In the genomic region with DNA sequence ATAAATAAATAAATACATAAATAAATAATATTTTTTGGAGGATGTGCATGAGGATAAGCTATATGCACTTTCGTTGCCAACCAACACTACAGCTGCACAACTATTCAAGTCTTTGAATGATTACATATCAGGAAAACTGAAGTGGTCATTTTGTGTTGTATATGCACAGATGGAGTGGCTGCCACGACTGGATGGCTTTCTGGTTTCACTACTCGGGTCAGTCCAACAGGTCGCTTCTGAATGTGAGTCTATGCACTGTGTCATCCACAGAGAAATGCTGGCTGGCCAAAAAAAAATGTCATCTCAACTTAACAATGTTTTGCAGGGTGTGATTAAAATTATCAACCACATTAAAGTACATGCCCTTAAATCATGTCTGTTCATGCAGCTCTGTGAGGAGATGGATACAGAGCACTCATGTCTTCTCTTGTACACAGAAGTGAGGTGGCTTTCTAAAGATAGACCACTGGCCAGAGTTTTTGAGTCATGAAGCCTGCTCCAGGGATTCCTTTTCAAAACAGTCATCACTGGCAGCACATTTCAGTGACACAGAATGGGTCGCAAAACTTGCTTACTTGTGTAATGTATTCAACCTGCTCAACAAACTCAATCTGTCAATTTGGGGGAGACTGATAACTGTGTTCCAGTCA, we compare ENCODE assay signal across 16 cellular contexts.
DNase-seq lines count a peak whose midpoint lies in the region; ATAC-seq, FAIRE-seq and TF ChIP-seq lines count a peak whose summit lies in the region.
"Had no signal": no experiment of that assay in that cellular context is flagged by ENCODE, and none has a peak within 500 bp of the region (broad histone marks: within the 10 kb centered on the region; RNA-seq: fewer than 3 reads in every experiment).

No MANE protein-coding gene starts in this region.

- BruUV-seq in mammary epithelial cell (replicated peaks; lab: Mats Ljungman, UMichigan), result no TSS peak

- no peak for ATAC-seq in left colon
- ATAC-seq: A549, HCT116 had no signal

- H2AFZ ChIP-seq in KMS-11 (ENCODE audit: low read depth), result no peak overlapping the region
- no peak overlapping the region for H2AFZ ChIP-seq in mammary epithelial cell (ENCODE audit: low read depth, low read length)

- no peak overlapping the region for H3K4me3 ChIP-seq in GM12865 (ENCODE audit: low read depth, low read length)
- H3K4me3 ChIP-seq in KMS-11 (IDR thresholded peaks at IDR 0.05; ENCODE audit: insufficient read depth, low read depth, low read length), result no peak overlapping the region
- no peak overlapping the region for H3K4me3 ChIP-seq in bronchial epithelial cell (ENCODE audit: low read depth, low read length)
- no peak overlapping the region for H3K4me3 ChIP-seq in mammary epithelial cell (replicated peaks in 1 of 3; ENCODE audit: insufficient read depth in 1 of 3, low read depth in 2 of 3, low read length in 3 of 3)
- H3K4me3 ChIP-seq: A549 had no signal

- H3K4me1 ChIP-seq in KMS-11 (ENCODE audit: low read depth, poor library complexity, severe bottlenecking) (peaks cover 7% of the 10 kb centered on the region), mammary epithelial cell (ENCODE audit: insufficient read depth, low read length) (no peaks in the 10 kb centered on the region)
- H3K4me1 ChIP-seq: A549, BE2C had no signal

- 22% methylated on average over 5 of the region's 5 CpGs for WGBS in mammary epithelial cell (ENCODE audit: low coverage, missing lambda C conversion rate)

- H3K27me3 ChIP-seq in KMS-11 (ENCODE audit: insufficient read depth, low read depth) (no peaks in the 10 kb centered on the region), bronchial epithelial cell (ENCODE audit: control insufficient read depth, insufficient read depth, low read length) (no peaks in the 10 kb centered on the region), mammary epithelial cell (ENCODE audit: insufficient read depth, low read length) (no peaks in the 10 kb centered on the region)
- H3K27me3 ChIP-seq: BE2C had no signal

- CTCF ChIA-PET in mammary epithelial cell (lab: Charles Lee; ENCODE audit: low non-redundant PET), result no interaction called here

- no peaks in the 10 kb centered on the region for H3K79me2 ChIP-seq in KMS-11 (ENCODE audit: insufficient read depth, low read depth)
- no peaks in the 10 kb centered on the region for H3K79me2 ChIP-seq in mammary epithelial cell (ENCODE audit: insufficient read depth, low read length)

- peak; percentile 36 for DNase-seq in ELR (ENCODE audit: low read depth)
- peak; percentile 40 for DNase-seq in GM12865 (ENCODE audit: low read depth)
- peak; percentile 21 for DNase-seq in bronchial epithelial cell (ENCODE audit: low read depth)
- no peak for DNase-seq in left colon
- DNase-seq in mammary epithelial cell, result no peak
- DNase-seq in NAMALWA (ENCODE audit: low spot score), result no peak
- DNase-seq: BE2C; CD4-positive, alpha-beta memory T cell; DMS79 had no signal

- H4K20me1 ChIP-seq in KMS-11 (ENCODE audit: insufficient read depth) (no peaks in the 10 kb centered on the region), mammary epithelial cell (ENCODE audit: insufficient read depth, low read length) (no peaks in the 10 kb centered on the region)

- in situ Hi-C loops in mammary epithelial cell (cut with MboI; ENCODE audit: low sequenced_read_pairs in 2 of 2), result no loop called here

- H3K4me2 ChIP-seq in KMS-11 (no peak overlapping the region), mammary epithelial cell (ENCODE audit: insufficient read depth, low read depth, low read length) (no peak overlapping the region)
- H3K4me2 ChIP-seq: A549 had no signal

- H3K27ac ChIP-seq in KMS-11 (peak overlapping the region; percentile 6; the same call in 1 of the 2 replicates), mammary epithelial cell (ENCODE audit: insufficient read depth, low read depth, low read length) (no peak overlapping the region)
- H3K27ac ChIP-seq: A549, C4-2B, HL-60 had no signal

- peak; percentile 64 for FAIRE-seq in bronchial epithelial cell (lab: Jason Lieb, UNC)
- FAIRE-seq: A549, G401.6, GM12892 had no signal

- TF ChIP-seq CTCF in GM12865 (IDR thresholded peaks at IDR 0.05; ENCODE audit: insufficient read depth, low read depth, low read length, missing control alignments) (no peak), KMS-11 (conservative IDR thresholded peaks at IDR 0.05; ENCODE audit: low read depth, low read length) (no peak), bronchial epithelial cell (IDR thresholded peaks at IDR 0.05; ENCODE audit: insufficient read depth, low read length, severe bottlenecking) (no peak), mammary epithelial cell (conservative IDR thresholded peaks at IDR 0.05 in 1 of 2, IDR thresholded peaks at IDR 0.05 in 1 of 2; ENCODE audit: extremely low read depth in 1 of 2, insufficient read depth in 1 of 2, low read depth in 1 of 2, low read length in 2 of 2) (no peak)

- peaks cover 8% of the 10 kb centered on the region for H3K9me3 ChIP-seq in mammary epithelial cell (replicated peaks; ENCODE audit: insufficient read depth, low read length)
- H3K9me3 ChIP-seq: A549, BE2C had no signal

- dilution Hi-C loops in mammary epithelial cell (cut with HindIII; ENCODE audit: low sequenced_read_pairs), result no loop called here

- H3K9ac ChIP-seq in KMS-11, result no peak overlapping the region
- no peak overlapping the region for H3K9ac ChIP-seq in mammary epithelial cell (ENCODE audit: insufficient read depth, low read length)

- intact Hi-C loops in left colon (cut with DNase I, micrococcal nuclease), result no loop called here
- intact Hi-C loops in mammary epithelial cell (cut with micrococcal nuclease), result no loop called here

- H3K36me3 ChIP-seq in KMS-11 (ENCODE audit: insufficient read depth), result no peaks in the 10 kb centered on the region
- no peaks in the 10 kb centered on the region for H3K36me3 ChIP-seq in bronchial epithelial cell (ENCODE audit: control insufficient read depth, insufficient read depth, low read length)
- no peaks in the 10 kb centered on the region for H3K36me3 ChIP-seq in mammary epithelial cell (ENCODE audit: insufficient read depth, low read length)
- H3K36me3 ChIP-seq: BE2C had no signal

Comparison
In these comparisons a context has a peak if more than half of its experiments do, and no peak if none do; other contexts are left out.
1. DNase-seq: peak in ELR (single experiment), GM12865 (single experiment) and bronchial epithelial cell (single experiment); none in left colon (0 of 2), mammary epithelial cell (single experiment) and NAMALWA (single experiment).